23 cellular contexts compared by ENCODE assay signal in genomic region chr3:29937185-29937584, GRCh38.
DNase-seq lines count a peak whose midpoint lies in the region; ATAC-seq, FAIRE-seq and TF ChIP-seq lines count a peak whose summit lies in the region.
"Had no signal": no experiment of that assay in that cellular context is flagged by ENCODE, and none has a peak within 500 bp of the region (broad histone marks: within the 10 kb centered on the region; RNA-seq: fewer than 3 reads in every experiment).

No MANE protein-coding gene starts in this region.

- no peak overlapping the region for H4K91ac ChIP-seq in IMR-90 (ENCODE audit: insufficient read depth, low read depth, low read length)

- H3K36me3 ChIP-seq in IMR-90 (ENCODE audit: control insufficient read depth, insufficient read depth, low read length) = peaks cover 1% of the 10 kb centered on the region; the same call in 1 of the 2 replicates
- peaks cover 0 to 4% (median 0%) of the 10 kb centered on the region in 3 donors for H3K36me3 ChIP-seq in tibial artery
- H3K36me3 ChIP-seq: upper lobe of right lung had no signal

- no peak overlapping the region for H2BK120ac ChIP-seq in IMR-90 (ENCODE audit: low read depth, low read length)

- no peaks in the 10 kb centered on the region for H3K9me3 ChIP-seq in A549
- H3K9me3 ChIP-seq in IMR-90 (ENCODE audit: control insufficient read depth, insufficient read depth, low read length) = no peaks in the 10 kb centered on the region
- H3K9me3 ChIP-seq in tibial artery = no peaks in the 10 kb centered on the region
- H3K9me3 ChIP-seq: psoas muscle, upper lobe of right lung had no signal

- no peak for TF ChIP-seq POLR2A in A549 (IDR thresholded peaks at IDR 0.05; ENCODE audit: low read length)
- no peak for TF ChIP-seq POLR2A in IMR-90 (IDR thresholded peaks at IDR 0.05; ENCODE audit: low read depth, low read length)

- H3K4me3 ChIP-seq in A549 (no peak overlapping the region), IMR-90 (ENCODE audit: insufficient read depth, low read depth, low read length) (no peak overlapping the region), fibroblast of the aortic adventitia (ENCODE audit: low read depth, low read length) (no peak overlapping the region), tibial artery (no peak overlapping the region)
- H3K4me3 ChIP-seq: hepatocyte, psoas muscle, upper lobe of right lung had no signal

- peak; percentile 13 for FAIRE-seq in A549 (lab: Jason Lieb, UNC)

- H2BK5ac ChIP-seq in IMR-90 (ENCODE audit: low read depth, low read length, poor library complexity, severe bottlenecking) = no peak overlapping the region

- ATAC-seq in A549 (no peak), IMR-90 (ENCODE audit: low read depth) (no peak), HG02852 (IDR thresholded peaks at IDR 0.05; ENCODE audit: unreplicated experiment) (no peak)
- ATAC-seq: Panc1; psoas muscle; stimulated activated naive CD8-positive, alpha-beta T cell treated with anti-CD3 and anti-CD28 coated beads, Interleukin-15, Interleukin-2, amounts not matched to agents 100 U/mL and 50 U/mL, for 24 hours; upper lobe of right lung had no signal

- H2AFZ ChIP-seq in IMR-90 (replicated peaks; ENCODE audit: low read length, poor library complexity) = no peak overlapping the region
- H2AFZ ChIP-seq: hepatocyte had no signal

- CTCF ChIA-PET in A549 (lab: Yijun Ruan, JAX) (no interaction called here), IMR-90 (lab: Yijun Ruan, JAX) (no interaction called here)

- TF ChIP-seq RAD21 in A549 (conservative IDR thresholded peaks at IDR 0.05 in 1 of 2, IDR thresholded peaks at IDR 0.05 in 1 of 2) (no peak), IMR-90 (IDR thresholded peaks at IDR 0.05; ENCODE audit: low read length) (no peak)

- peaks cover 4% of the 10 kb centered on the region for H3K9me1 ChIP-seq in IMR-90 (ENCODE audit: insufficient read depth, low read length)

- H3K27ac ChIP-seq in A549 (peak overlapping the region in 1 of 2 experiments; percentile 27; a peak in 1 of 6 replicates), IMR-90 (ENCODE audit: insufficient read depth, low read length) (no peak overlapping the region), tibial artery (no peak overlapping the region)
- H3K27ac ChIP-seq: hepatocyte, psoas muscle, upper lobe of right lung had no signal

- H3K14ac ChIP-seq in IMR-90 (replicated peaks; ENCODE audit: low read depth, low read length) = no peak overlapping the region

- peak overlapping the region; percentile 22 for H3K4me2 ChIP-seq in A549
- no peak overlapping the region for H3K4me2 ChIP-seq in IMR-90 (ENCODE audit: low read depth, low read length)
- H3K4me2 ChIP-seq: hepatocyte had no signal

- dilution Hi-C loops in IMR-90 (cut with HindIII; ENCODE audit: low sequenced_read_pairs, unreplicated experiment) = no loop called here

- no peaks in the 10 kb centered on the region for H4K20me1 ChIP-seq in IMR-90 (ENCODE audit: insufficient read depth, low read length)

- H3K9ac ChIP-seq in IMR-90 (ENCODE audit: low read depth, low read length) = no peak overlapping the region

- no peak overlapping the region for H4K8ac ChIP-seq in IMR-90 (ENCODE audit: low read depth in 2 of 2, low read length in 2 of 2)

- BruUV-seq in IMR-90 (replicated peaks; lab: Mats Ljungman, UMichigan) = no TSS peak

- H3K18ac ChIP-seq in IMR-90 (ENCODE audit: low read depth, low read length) = no peak overlapping the region

- H3K4ac ChIP-seq in IMR-90 (ENCODE audit: low read depth, low read length) = no peak overlapping the region

- no peak overlapping the region for H2BK15ac ChIP-seq in IMR-90 (ENCODE audit: low read depth, low read length)

- in situ Hi-C loops in IMR-90 (cut with MboI; ENCODE audit: low sequenced_read_pairs) = no loop called here

- peak in 1 of 2 experiments; percentile 15 for DNase-seq in A549 (ENCODE audit: low read depth in 1 of 2, low spot score in 1 of 2)
- DNase-seq in IMR-90 = peak; percentile 66
- peak; percentile 16 for DNase-seq in amniotic stem cell (lab: John Stamatoyannopoulos, UW)
- DNase-seq in fibroblast of the aortic adventitia (ENCODE audit: low read depth) = peak; percentile 22
- no peak for DNase-seq in NCI-H510A (lab: John Stamatoyannopoulos, UW)
- no peak for DNase-seq in NCI-H526 (lab: John Stamatoyannopoulos, UW)
- DNase-seq in tibial artery = no peak
- DNase-seq: activated CD4-positive, alpha-beta T cell treated with anti-CD3 and anti-CD28 coated beads, Interleukin-2, amount 10 ng/mL, durations not matched to agents 24 days and 14 days; activated CD8-positive, alpha-beta memory T cell treated with anti-CD3 and anti-CD28 coated beads, Interleukin-2, amount 50 U/mL, for 48 hours; activated gamma-delta T cell treated with Interleukin-2 at 50 U/mL for 16 hours; aorta; CD4-positive, alpha-beta T cell; cortex of kidney; KBM-7; mesendoderm; NCI-H1417; NCI-H82; psoas muscle; stimulated activated naive CD8-positive, alpha-beta T cell treated with anti-CD3 and anti-CD28 coated beads, Interleukin-15, Interleukin-2, amounts not matched to agents 100 U/mL and 50 U/mL, for 24 hours; upper lobe of right lung had no signal

- peaks cover 9% of the 10 kb centered on the region for H3K4me1 ChIP-seq in A549
- H3K4me1 ChIP-seq in IMR-90 (ENCODE audit: control insufficient read depth, insufficient read depth, low read length) = peaks cover 3% of the 10 kb centered on the region; the same call in 1 of the 2 replicates
- H3K4me1 ChIP-seq in tibial artery = peaks cover 0 to 30% (median 0%) of the 10 kb centered on the region in 4 donors
- H3K4me1 ChIP-seq: psoas muscle, upper lobe of right lung had no signal

- H3K23ac ChIP-seq in IMR-90 (ENCODE audit: low read depth, low read length) = no peak overlapping the region

- no peak overlapping the region for H4K5ac ChIP-seq in IMR-90 (ENCODE audit: low read depth, low read length)

- H3K79me1 ChIP-seq in IMR-90 (ENCODE audit: low read depth in 1 of 2, low read length in 2 of 2) = no peaks in the 10 kb centered on the region

- no peak overlapping the region for H3K56ac ChIP-seq in IMR-90 (ENCODE audit: extremely low read depth, insufficient read depth, low read length)

- H3K27me3 ChIP-seq in IMR-90 (ENCODE audit: control insufficient read depth, insufficient read depth, low read length) = no peaks in the 10 kb centered on the region
- H3K27me3 ChIP-seq in tibial artery = no peaks in the 10 kb centered on the region
- H3K27me3 ChIP-seq: hepatocyte, upper lobe of right lung had no signal

- TF ChIP-seq EP300 in A549 (IDR thresholded peaks at IDR 0.05) = no peak

- intact Hi-C loops in IMR-90 (cut with micrococcal nuclease) = no loop called here
- intact Hi-C loops in tibial artery (cut with DNase I; ENCODE audit: low total_unique reads) = no loop called here

- no peak overlapping the region for H2AK5ac ChIP-seq in IMR-90 (ENCODE audit: low read depth, low read length)

- H2AK9ac ChIP-seq in IMR-90 (replicated peaks; ENCODE audit: low read depth, low read length, poor library complexity) = no peak overlapping the region

- POLR2A ChIA-PET in A549 (lab: Yijun Ruan, JAX) = no interaction called here
- POLR2A ChIA-PET in IMR-90 (lab: Charles Lee; ENCODE audit: unreplicated experiment) = no interaction called here

- TF ChIP-seq CTCF in A549 (IDR thresholded peaks at IDR 0.05) (no peak), IMR-90 (conservative IDR thresholded peaks at IDR 0.05; ENCODE audit: low read depth, low read length) (no peak), fibroblast of the aortic adventitia (IDR thresholded peaks at IDR 0.05; ENCODE audit: insufficient read depth, low read length) (no peak), tibial artery (IDR thresholded peaks at IDR 0.05) (no peak)

- no peak overlapping the region for H2BK20ac ChIP-seq in IMR-90 (ENCODE audit: low read depth, low read length)

TF ChIP-seq in A549, 52 proteins besides CTCF, POLR2A, EP300 and RAD21:
- peak; percentile 89 for TF ChIP-seq NFE2L2 (conservative IDR thresholded peaks at IDR 0.05; ENCODE audit: low read length)
- TF ChIP-seq MAFK (IDR thresholded peaks at IDR 0.05; ENCODE audit: partially characterized antibody) = peak; percentile 90
- no peak for TF ChIP-seq EHF (CRISPR knock-in tag; IDR thresholded peaks at IDR 0.05)
- no peak for TF ChIP-seq POLR2AphosphoS2 (conservative IDR thresholded peaks at IDR 0.05; ENCODE audit: low read length)
- no peak for TF ChIP-seq HMGXB4 (CRISPR knock-in tag; IDR thresholded peaks at IDR 0.05; ENCODE audit: borderline replicate concordance)
TF ChIP-seq in A549: peak in this region for 2.

TF ChIP-seq in IMR-90, 13 proteins besides CTCF, POLR2A, EP300 and RAD21:
- peak; percentile 95 for TF ChIP-seq NFE2L2 (IDR thresholded peaks at IDR 0.05; ENCODE audit: low read depth, low read length)
- TF ChIP-seq MAFK (IDR thresholded peaks at IDR 0.05; ENCODE audit: low read depth, low read length) = peak; percentile 75
- TF ChIP-seq USF2 (IDR thresholded peaks at IDR 0.05; ENCODE audit: low read depth, low read length) = no peak
- TF ChIP-seq CHD1 (IDR thresholded peaks at IDR 0.05; ENCODE audit: low read depth, low read length) = no peak
- TF ChIP-seq CEBPB (IDR thresholded peaks at IDR 0.05; ENCODE audit: low read depth, low read length) = no peak

Comparison
In these comparisons a context has a peak if more than half of its experiments do, and no peak if none do; other contexts are left out.
1. DNase-seq: peak in IMR-90 (single experiment), amniotic stem cell (single experiment) and fibroblast of the aortic adventitia (single experiment); none in NCI-H510A (single experiment), NCI-H526 (0 of 2) and tibial artery (0 of 2).